Comparison of ENCODE assay signal across 8 cellular contexts in the genomic region with DNA sequence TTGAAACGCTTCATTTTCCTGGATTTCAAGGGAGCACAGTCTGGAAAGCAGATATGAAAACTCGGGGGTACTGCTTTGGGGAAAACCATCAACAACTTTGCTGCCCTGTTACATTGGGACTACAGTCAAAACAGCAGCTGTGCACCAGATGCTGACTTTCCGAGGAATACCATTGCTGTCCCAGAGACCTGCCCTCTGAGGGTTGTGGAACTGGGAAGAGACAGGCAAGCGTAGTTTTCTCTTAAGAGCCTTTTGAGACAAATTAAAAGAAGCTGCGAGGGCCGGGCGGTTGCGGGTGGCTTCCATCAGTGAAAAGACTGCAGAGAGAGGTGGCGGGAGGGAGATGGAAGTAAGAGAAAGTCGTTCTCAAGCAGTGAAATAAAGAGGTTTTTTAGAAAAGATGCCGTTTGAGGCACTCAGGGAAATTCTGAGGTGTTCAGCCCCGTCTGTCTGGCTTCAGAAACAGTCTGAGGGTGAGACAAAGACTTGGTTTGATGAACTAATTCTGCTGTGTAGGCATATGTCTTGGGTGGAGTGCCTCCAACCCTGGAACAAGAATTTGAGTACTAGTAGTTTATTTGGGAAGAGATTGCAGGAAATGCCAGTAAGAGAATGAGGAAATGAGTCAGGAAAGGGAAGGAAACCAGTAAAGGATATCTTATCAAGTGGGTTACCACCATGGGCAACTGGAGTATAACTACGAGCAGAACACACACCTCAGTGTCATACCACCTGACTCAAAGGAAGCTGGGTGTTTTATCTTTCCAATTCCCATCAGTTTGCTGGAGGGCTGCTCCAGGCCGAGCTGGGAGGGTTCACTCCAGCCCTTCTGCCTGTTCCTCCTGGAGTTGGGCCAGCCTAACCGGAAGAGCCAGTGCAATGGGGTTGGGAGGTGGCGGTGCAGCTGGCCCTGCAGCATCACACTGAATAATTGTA.
DNase-seq lines count a peak whose midpoint lies in the region; ATAC-seq and TF ChIP-seq lines count a peak whose summit lies in the region.

No MANE protein-coding gene starts in this region.

- H3K27me3 ChIP-seq in H7 (ENCODE audit: control insufficient read depth, insufficient read depth, low read length), result no peaks in the 10 kb centered on the region

- H3K9me3 Mint-ChIP-seq in activated naive CD8-positive, alpha-beta T cell (ENCODE audit: low read depth), result peaks cover 1% of the 10 kb centered on the region
- H3K9me3 Mint-ChIP-seq in stimulated activated effector memory CD8-positive, alpha-beta T cell treated with anti-CD3 and anti-CD28 coated beads, Interleukin-12 subunit alpha, Interleukin-12 subunit beta, amount 100 ng/mL, for 72 hours, result no peaks in the 10 kb centered on the region

- peak overlapping the region; percentile 89 for H3K27ac Mint-ChIP-seq in activated naive CD8-positive, alpha-beta T cell
- H3K27ac Mint-ChIP-seq in stimulated activated effector memory CD8-positive, alpha-beta T cell treated with anti-CD3 and anti-CD28 coated beads, Interleukin-12 subunit alpha, Interleukin-12 subunit beta, amount 100 ng/mL, for 72 hours, result peak overlapping the region; percentile 52

- peak; percentile 11 for DNase-seq in H7
- peak; percentile 22 for DNase-seq in inferior parietal cortex (ENCODE audit: extremely low spot score)
- no peak for DNase-seq in stimulated activated effector memory CD8-positive, alpha-beta T cell treated with anti-CD3 and anti-CD28 coated beads, Interleukin-12 subunit alpha, Interleukin-12 subunit beta, amount 100 ng/mL, for 72 hours (ENCODE audit: low spot score in 2 of 2)
- no peak for DNase-seq in NCI-H1417 treated with DMSO at 0.1 percent for 48 hours (lab: John Stamatoyannopoulos, UW)
- no peak for DNase-seq in NK-92 (lab: John Stamatoyannopoulos, UW; ENCODE audit: unreplicated experiment)

- TF ChIP-seq POLR2A in GM18505 (IDR thresholded peaks at IDR 0.05; ENCODE audit: borderline replicate concordance, extremely low read depth, insufficient read depth, insufficient read length), result no peak

- H3K4me1 Mint-ChIP-seq in activated naive CD8-positive, alpha-beta T cell (ENCODE audit: low read depth), result peaks cover 96% of the 10 kb centered on the region
- H3K4me1 Mint-ChIP-seq in stimulated activated effector memory CD8-positive, alpha-beta T cell treated with anti-CD3 and anti-CD28 coated beads, Interleukin-12 subunit alpha, Interleukin-12 subunit beta, amount 100 ng/mL, for 72 hours, result peaks cover 84% of the 10 kb centered on the region

- H3K36me3 ChIP-seq in H7 (replicated peaks; ENCODE audit: control insufficient read depth, insufficient read depth, low read length), result peaks cover 8% of the 10 kb centered on the region

- H3K4me3 Mint-ChIP-seq in activated naive CD8-positive, alpha-beta T cell, result peak overlapping the region; percentile 46
- H3K4me3 Mint-ChIP-seq in stimulated activated effector memory CD8-positive, alpha-beta T cell treated with anti-CD3 and anti-CD28 coated beads, Interleukin-12 subunit alpha, Interleukin-12 subunit beta, amount 100 ng/mL, for 72 hours, result peak overlapping the region; percentile 11

- H3K27me3 Mint-ChIP-seq in activated naive CD8-positive, alpha-beta T cell, result no peaks in the 10 kb centered on the region

- no peak overlapping the region for H3K4me3 ChIP-seq in H7 (ENCODE audit: insufficient read depth, low read depth, low read length)

- peaks cover 48% of the 10 kb centered on the region for H3K36me3 Mint-ChIP-seq in activated naive CD8-positive, alpha-beta T cell
- peaks cover 99% of the 10 kb centered on the region for H3K36me3 Mint-ChIP-seq in stimulated activated effector memory CD8-positive, alpha-beta T cell treated with anti-CD3 and anti-CD28 coated beads, Interleukin-12 subunit alpha, Interleukin-12 subunit beta, amount 100 ng/mL, for 72 hours

- peak; percentile 43 for ATAC-seq in stimulated activated effector memory CD8-positive, alpha-beta T cell treated with anti-CD3 and anti-CD28 coated beads, Interleukin-12 subunit alpha, Interleukin-12 subunit beta, amount 100 ng/mL, for 72 hours
- ATAC-seq in GM19463 (IDR thresholded peaks at IDR 0.05; ENCODE audit: unreplicated experiment) (no peak), GM18505 (IDR thresholded peaks at IDR 0.05; ENCODE audit: unreplicated experiment) (no peak)

Comparison
In these comparisons a context has a peak if more than half of its experiments do, and no peak if none do; other contexts are left out.
1. DNase-seq: peak in H7 (single experiment) and inferior parietal cortex (single experiment); none in stimulated activated effector memory CD8-positive, alpha-beta T cell treated with anti-CD3 and anti-CD28 coated beads, Interleukin-12 subunit alpha, Interleukin-12 subunit beta, amount 100 ng/mL, for 72 hours (0 of 2), NCI-H1417 treated with DMSO at 0.1 percent for 48 hours (single experiment) and NK-92 (single experiment).